In genomic region chr3:167772992-167773391, GRCh38 we compare ENCODE assay signal across 17 cellular contexts. TPM values are rescaled to one million over a fixed set of nuclear protein-coding genes. Genes with fewer than 3 reads are reported as not detected.
A peak's percentile ranks its signal among the peaks of the same experiment; 100 is the strongest.
DNase-seq lines count a peak whose midpoint lies in the region; ATAC-seq and TF ChIP-seq lines count a peak whose summit lies in the region.
"Had no signal": no experiment of that assay in that cellular context is flagged by ENCODE, and none has a peak within 500 bp of the region (broad histone marks: within the 10 kb centered on the region; RNA-seq: fewer than 3 reads in every experiment).

No MANE protein-coding gene starts in this region.

- TF ChIP-seq CTCF in natural killer cell (IDR thresholded peaks at IDR 0.05), result no peak
- TF ChIP-seq CTCF in brain microvascular endothelial cell (IDR thresholded peaks at IDR 0.05; ENCODE audit: low read depth, low read length, missing control alignments), result no peak

- intact Hi-C loops in natural killer cell (cut with micrococcal nuclease), result no loop called here

- H3K36me3 ChIP-seq in brain microvascular endothelial cell (replicated peaks), result no peaks in the 10 kb centered on the region
- H3K36me3 ChIP-seq: prostate gland had no signal

- peaks cover 9 to 14% of the 10 kb centered on the region in 2 donors for H3K4me1 Mint-ChIP-seq in natural killer cell
- peaks cover 4 to 10% of the 10 kb centered on the region in 2 donors for H3K4me1 Mint-ChIP-seq in natural killer cell treated with Interleukin-12 subunit alpha and Interleukin-12 subunit beta and Interleukin-15 and Interleukin-18, amount 100 ng/mL, for 72 hours (ENCODE audit: low read depth in 2 of 2)
- H3K4me1 Mint-ChIP-seq in naive thymus-derived CD8-positive, alpha-beta T cell, result peaks cover 0 to 17% (median 7%) of the 10 kb centered on the region in 4 donors
- H3K4me1 Mint-ChIP-seq: activated CD4-positive, alpha-beta memory T cell treated with anti-CD3 and anti-CD28 coated beads, Interleukin-2, amount 10 ng/mL, durations not matched to agents 7 days and 5 days; H9 had no signal

- ATAC-seq in natural killer cell (no peak), GM21786 (IDR thresholded peaks at IDR 0.05; ENCODE audit: unreplicated experiment) (peak; percentile 37), HG03175 (IDR thresholded peaks at IDR 0.05; ENCODE audit: unreplicated experiment) (peak; percentile 49)
- no peak for ATAC-seq in natural killer cell treated with Interleukin-12 subunit alpha and Interleukin-12 subunit beta and Interleukin-15 and Interleukin-18, amount 100 ng/mL, for 72 hours
- ATAC-seq in naive thymus-derived CD8-positive, alpha-beta T cell, result no peak
- ATAC-seq: foreskin keratinocyte had no signal

- H3K4me3 Mint-ChIP-seq in natural killer cell, result no peak overlapping the region
- no peak overlapping the region for H3K4me3 Mint-ChIP-seq in natural killer cell treated with Interleukin-12 subunit alpha and Interleukin-12 subunit beta and Interleukin-15 and Interleukin-18, amount 100 ng/mL, for 72 hours
- H3K4me3 Mint-ChIP-seq in naive thymus-derived CD8-positive, alpha-beta T cell, result no peak overlapping the region
- H3K4me3 Mint-ChIP-seq: activated CD4-positive, alpha-beta memory T cell treated with anti-CD3 and anti-CD28 coated beads, Interleukin-2, amount 10 ng/mL, durations not matched to agents 7 days and 5 days; H9 had no signal

- in situ Hi-C loops in brain microvascular endothelial cell (cut with HindIII; ENCODE audit: low pct_ligation_motif_present, low sequenced_read_pairs), result no loop called here

- H3K27me3 ChIP-seq in brain microvascular endothelial cell (replicated peaks), result no peaks in the 10 kb centered on the region
- H3K27me3 ChIP-seq: foreskin keratinocyte had no signal

- no peak overlapping the region for H3K4me3 ChIP-seq in brain microvascular endothelial cell (ENCODE audit: low read depth, low read length)
- H3K4me3 ChIP-seq: prostate gland had no signal

- no peak overlapping the region for H3K27ac ChIP-seq in brain microvascular endothelial cell
- H3K27ac ChIP-seq: foreskin keratinocyte, prostate gland had no signal

- DNase-seq in natural killer cell (no peak), SHP77 treated with DMSO at 0.1 percent for 48 hours (lab: John Stamatoyannopoulos, UW) (no peak), iPS-NIHi7 (ENCODE audit: extremely low spot score) (no peak), brain microvascular endothelial cell (no peak)
- DNase-seq in natural killer cell treated with Interleukin-12 subunit alpha and Interleukin-12 subunit beta and Interleukin-15 and Interleukin-18, amount 100 ng/mL, for 72 hours (ENCODE audit: low spot score), result no peak
- DNase-seq in naive thymus-derived CD8-positive, alpha-beta T cell, result no peak
- DNase-seq: activated CD4-positive, alpha-beta memory T cell treated with anti-CD3 and anti-CD28 coated beads, Interleukin-2, amount 10 ng/mL, durations not matched to agents 7 days and 5 days; activated gamma-delta T cell treated with Interleukin-2 at 50 U/mL for 16 hours; effector CD8-positive, alpha-beta T cell; foreskin keratinocyte; H9; NCI-H446; stimulated activated CD8-positive, alpha-beta memory T cell treated with anti-CD3 and anti-CD28 coated beads, Interleukin-4, amount 100 ng/mL, for 48 hours; trophoblast cell had no signal

- no peaks in the 10 kb centered on the region for H3K27me3 Mint-ChIP-seq in natural killer cell (ENCODE audit: low read depth in 2 of 2)
- H3K27me3 Mint-ChIP-seq in natural killer cell treated with Interleukin-12 subunit alpha and Interleukin-12 subunit beta and Interleukin-15 and Interleukin-18, amount 100 ng/mL, for 72 hours, result peaks cover 2 to 6% of the 10 kb centered on the region in 2 donors
- peaks cover 0 to 1% (median 0%) of the 10 kb centered on the region in 5 donors for H3K27me3 Mint-ChIP-seq in naive thymus-derived CD8-positive, alpha-beta T cell
- H3K27me3 Mint-ChIP-seq: activated CD4-positive, alpha-beta memory T cell treated with anti-CD3 and anti-CD28 coated beads, Interleukin-2, amount 10 ng/mL, durations not matched to agents 7 days and 5 days had no signal

- H3K9me3 Mint-ChIP-seq in natural killer cell, result no peaks in the 10 kb centered on the region
- no peaks in the 10 kb centered on the region for H3K9me3 Mint-ChIP-seq in natural killer cell treated with Interleukin-12 subunit alpha and Interleukin-12 subunit beta and Interleukin-15 and Interleukin-18, amount 100 ng/mL, for 72 hours
- peaks cover 0 to 11% (median 3%) of the 10 kb centered on the region in 9 donors for H3K9me3 Mint-ChIP-seq in naive thymus-derived CD8-positive, alpha-beta T cell
- H3K9me3 Mint-ChIP-seq: activated CD4-positive, alpha-beta memory T cell treated with anti-CD3 and anti-CD28 coated beads, Interleukin-2, amount 10 ng/mL, durations not matched to agents 7 days and 5 days had no signal

- peak overlapping the region; percentile 14 to 33 for H3K27ac Mint-ChIP-seq in natural killer cell
- no peak overlapping the region for H3K27ac Mint-ChIP-seq in natural killer cell treated with Interleukin-12 subunit alpha and Interleukin-12 subunit beta and Interleukin-15 and Interleukin-18, amount 100 ng/mL, for 72 hours
- peak overlapping the region in 1 of 10 donors; percentile 14 for H3K27ac Mint-ChIP-seq in naive thymus-derived CD8-positive, alpha-beta T cell
- H3K27ac Mint-ChIP-seq: activated CD4-positive, alpha-beta memory T cell treated with anti-CD3 and anti-CD28 coated beads, Interleukin-2, amount 10 ng/mL, durations not matched to agents 7 days and 5 days; H9 had no signal

- H3K36me3 Mint-ChIP-seq in natural killer cell, result no peaks in the 10 kb centered on the region
- no peaks in the 10 kb centered on the region for H3K36me3 Mint-ChIP-seq in natural killer cell treated with Interleukin-12 subunit alpha and Interleukin-12 subunit beta and Interleukin-15 and Interleukin-18, amount 100 ng/mL, for 72 hours
- peaks cover 0 to 5% (median 4%) of the 10 kb centered on the region in 3 donors for H3K36me3 Mint-ChIP-seq in naive thymus-derived CD8-positive, alpha-beta T cell

- POLR2A ChIA-PET in naive thymus-derived CD8-positive, alpha-beta T cell (lab: Charles Lee), result no interaction called here

RNA-seq across cellular contexts. Expression of gene SERPINI1, which starts 37.5 kb away (rescaled TPM):
- 1 to 10 TPM; 5.6 to 9.3 (median 8.5) TPM for total RNA-seq in natural killer cell
- total RNA-seq in natural killer cell treated with Interleukin-12 subunit alpha and Interleukin-12 subunit beta and Interleukin-15 and Interleukin-18, amount 100 ng/mL, for 72 hours, result 1 to 10 TPM; 2.9 to 4.1 TPM
- total RNA-seq in naive thymus-derived CD8-positive, alpha-beta T cell, result 1 to 10 TPM; 4.1 to 4.7 TPM
- polyA plus RNA-seq in naive thymus-derived CD8-positive, alpha-beta T cell, result 10 to 100 TPM in 1 of 3 donors, 1 to 10 TPM in 2; 4.7 to 16.0 (median 7.1) TPM

RNA-seq across cellular contexts. Expression of gene PDCD10, which starts 38.3 kb away (rescaled TPM):
- total RNA-seq in natural killer cell, result 10 to 100 TPM; 50.6 to 58.3 (median 50.8) TPM
- 10 to 100 TPM; 69.7 to 88.7 TPM for total RNA-seq in natural killer cell treated with Interleukin-12 subunit alpha and Interleukin-12 subunit beta and Interleukin-15 and Interleukin-18, amount 100 ng/mL, for 72 hours
- total RNA-seq in naive thymus-derived CD8-positive, alpha-beta T cell, result 10 to 100 TPM; 46.2 to 47.0 TPM
- 10 to 100 TPM; 62.1 to 84.8 (median 65.4) TPM for polyA plus RNA-seq in naive thymus-derived CD8-positive, alpha-beta T cell

Comparison
In these comparisons a context has a peak if more than half of its experiments do, and no peak if none do; other contexts are left out.
1. H3K27ac Mint-ChIP-seq: peak in natural killer cell (2 of 2); none in natural killer cell treated with Interleukin-12 subunit alpha and Interleukin-12 subunit beta and Interleukin-15 and Interleukin-18, amount 100 ng/mL, for 72 hours (0 of 2).
2. ATAC-seq: peak in GM21786 (single experiment) and HG03175 (single experiment); none in natural killer cell (0 of 3), natural killer cell treated with Interleukin-12 subunit alpha and Interleukin-12 subunit beta and Interleukin-15 and Interleukin-18, amount 100 ng/mL, for 72 hours (0 of 2) and naive thymus-derived CD8-positive, alpha-beta T cell (0 of 2).